Comparison of ENCODE assay signal across 23 cellular contexts in the genomic region with DNA sequence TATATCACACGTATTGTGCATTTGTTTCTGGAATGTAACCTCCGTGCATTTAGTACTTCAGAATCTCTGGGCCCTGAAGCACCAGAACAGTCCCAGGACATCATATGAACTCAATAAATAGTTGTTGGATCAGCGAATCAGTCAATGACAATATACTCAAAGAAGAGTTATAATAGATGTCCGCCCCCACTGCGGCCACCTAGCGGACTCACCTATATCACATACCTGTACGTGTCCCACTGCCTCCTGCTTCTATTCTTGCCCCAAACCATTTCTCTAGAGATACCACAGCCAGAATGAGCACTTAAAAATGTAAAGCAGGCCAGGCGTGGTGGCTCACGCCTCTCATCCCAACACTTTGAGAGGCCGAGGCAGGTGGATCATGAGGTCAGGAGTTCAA.
A peak's percentile ranks its signal among the peaks of the same experiment; 100 is the strongest.
DNase-seq lines count a peak whose midpoint lies in the region; ATAC-seq, FAIRE-seq and TF ChIP-seq lines count a peak whose summit lies in the region.
"Had no signal": no experiment of that assay in that cellular context is flagged by ENCODE, and none has a peak within 500 bp of the region (broad histone marks: within the 10 kb centered on the region; RNA-seq: fewer than 3 reads in every experiment).

No MANE protein-coding gene starts in this region.

- peaks cover 15% of the 10 kb centered on the region for H3K27me3 ChIP-seq in PC-3 (ENCODE audit: low read length)
- H3K27me3 ChIP-seq: adrenal gland, SJCRH30 had no signal

- POLR2A ChIA-PET in A549 (lab: Yijun Ruan, JAX) (no interaction called here), PC-3 (lab: Charles Lee; ENCODE audit: unreplicated experiment) (no interaction called here)

- no TSS peak for BruUV-seq in PC-3 (replicated peaks; lab: Mats Ljungman, UMichigan)

- no peaks in the 10 kb centered on the region for H3K9me2 ChIP-seq in PC-3 (replicated peaks; ENCODE audit: low read length)

- no peaks in the 10 kb centered on the region for H3F3A ChIP-seq in PC-3 (ENCODE audit: low read length, unreplicated experiment)

- CTCF ChIA-PET in A549 (lab: Yijun Ruan, JAX): interaction anchor here (0.6 to 5.1 kb wide), 30 partner anchors 8 to 635 kb away, joined by 3 to 79 read pairs (median 8); partner anchors contain the start of genes ALDH5A1 and DCDC2
- CTCF ChIA-PET in PC-3 (lab: Charles Lee): interaction anchor here (1.1 to 1.4 kb wide), 4 partner anchors 76 to 108 kb away, joined by 5 to 51 read pairs (median 10); no protein-coding TSS in a partner anchor

- H4K20me1 ChIP-seq in PC-3 (ENCODE audit: low read length): no peaks in the 10 kb centered on the region

- no peak for TF ChIP-seq CTCF in A549 (IDR thresholded peaks at IDR 0.05)
- no peak for TF ChIP-seq CTCF in PC-3 (conservative IDR thresholded peaks at IDR 0.05; ENCODE audit: low read depth, low read length)

- no peak for TF ChIP-seq RAD21 in A549 (conservative IDR thresholded peaks at IDR 0.05 in 1 of 2, IDR thresholded peaks at IDR 0.05 in 1 of 2)

- H3K27ac ChIP-seq in A549: peak overlapping the region; percentile 71 to 80; a peak in 5 of 6 replicates
- H3K27ac ChIP-seq in PC-3 (ENCODE audit: low read length): no peak overlapping the region
- H3K27ac ChIP-seq: adrenal gland, heart right ventricle, left ventricle myocardium inferior, SJCRH30, thoracic aorta had no signal

- no peaks in the 10 kb centered on the region for H3K79me2 ChIP-seq in PC-3 (ENCODE audit: low read length)

- H3K4me3 ChIP-seq in A549 (no peak overlapping the region), PC-3 (ENCODE audit: low read length) (no peak overlapping the region)
- H3K4me3 ChIP-seq: adrenal gland, SJCRH30 had no signal

- H3K36me3 ChIP-seq in PC-3 (ENCODE audit: low read depth, low read length): no peaks in the 10 kb centered on the region; the same call in 1 of the 2 replicates
- H3K36me3 ChIP-seq: adrenal gland, heart right ventricle, left ventricle myocardium inferior, SJCRH30, thoracic aorta had no signal

- H3K4me2 ChIP-seq in A549 (peak overlapping the region; percentile 84), PC-3 (ENCODE audit: low read length) (0 out of 2 replicates have a peak overlapping the region, but pooled peaks have one; percentile 73)

- peaks cover 13% of the 10 kb centered on the region for H3K4me1 ChIP-seq in A549
- peaks cover 7% of the 10 kb centered on the region for H3K4me1 ChIP-seq in PC-3 (ENCODE audit: insufficient read depth, low read length)
- H3K4me1 ChIP-seq: SJCRH30 had no signal

- WGBS in A549 (ENCODE audit: missing lambda C conversion rate): 82% methylated on average over 10 of the region's 10 CpGs

- no peak overlapping the region for H3K9ac ChIP-seq in PC-3 (ENCODE audit: low read length)

- TF ChIP-seq POLR2A in A549 (IDR thresholded peaks at IDR 0.05; ENCODE audit: low read length): no peak

- ATAC-seq in A549 (peak in 1 of 2 experiments; percentile 17; a peak in 2 of 6 replicates), GM18867 (IDR thresholded peaks at IDR 0.05; ENCODE audit: unreplicated experiment) (peak; percentile 7), HG03280 (IDR thresholded peaks at IDR 0.05; ENCODE audit: unreplicated experiment) (peak; percentile 6), PC-3 (no peak), GM21390 (IDR thresholded peaks at IDR 0.05; ENCODE audit: unreplicated experiment) (no peak)

- H3K9me3 ChIP-seq in A549 (no peaks in the 10 kb centered on the region), PC-3 (ENCODE audit: low read length) (no peaks in the 10 kb centered on the region)
- H3K9me3 ChIP-seq: adrenal gland, heart right ventricle, left ventricle myocardium inferior, SJCRH30, thoracic aorta had no signal

- no peak overlapping the region for H2AFZ ChIP-seq in PC-3 (ENCODE audit: low read length)

- no peak for TF ChIP-seq EP300 in A549 (IDR thresholded peaks at IDR 0.05)

- DNase-seq in A549 (ENCODE audit: low read depth in 1 of 2, low spot score in 1 of 2) (no peak), PC-3 (no peak), SW 1271 (lab: John Stamatoyannopoulos, UW) (no peak), NCI-H2227 treated with DMSO at 0.1 percent for 48 hours (lab: John Stamatoyannopoulos, UW) (no peak), DMS114 treated with DMSO at 0.1 percent for 48 hours (lab: John Stamatoyannopoulos, UW; ENCODE audit: unreplicated experiment) (no peak)
- DNase-seq: activated CD4-positive, alpha-beta memory T cell treated with anti-CD3 and anti-CD28 coated beads, Interleukin-2, amount 10 ng/mL, durations not matched to agents 7 days and 5 days; activated CD4-positive, CD25-positive, alpha-beta regulatory T cell; activated gamma-delta T cell; activated T-cell treated with anti-CD3 and anti-CD28 coated beads for 4 hours; cortex of kidney; immature natural killer cell; stimulated activated CD4-positive, alpha-beta T cell treated with anti-CD3 and anti-CD28 coated beads, Interleukin-1b, Interleukin-23, amount 100 ng/mL, for 48 hours; stimulated activated naive CD4-positive, alpha-beta T cell had no signal

- intact Hi-C loops in PC-3 (cut with micrococcal nuclease): loop anchor here (5.0 to 10.0 kb wide), 2 partner anchors 241 to 413 kb away; no protein-coding TSS in a partner anchor

- FAIRE-seq in A549 (lab: Jason Lieb, UNC): no peak
- FAIRE-seq: bronchial epithelial cell, GM12891 had no signal

TF ChIP-seq in A549, 52 proteins besides CTCF, POLR2A, EP300 and RAD21 (continues in another document):
- TF ChIP-seq EHF (CRISPR knock-in tag; IDR thresholded peaks at IDR 0.05) (no peak), KDM5A (IDR thresholded peaks at IDR 0.05) (no peak), CBX8 (IDR thresholded peaks at IDR 0.05) (no peak), NFE2L2 (conservative IDR thresholded peaks at IDR 0.05; ENCODE audit: low read length) (no peak), JUN (IDR thresholded peaks at IDR 0.05) (no peak), GATA3 (IDR thresholded peaks at IDR 0.05; ENCODE audit: borderline replicate concordance) (no peak), HEYL (CRISPR knock-in tag; IDR thresholded peaks at IDR 0.05) (no peak), HOXA7 (CRISPR knock-in tag; IDR thresholded peaks at IDR 0.05) (no peak), NPAS2 (CRISPR knock-in tag; IDR thresholded peaks at IDR 0.05; ENCODE audit: borderline replicate concordance) (no peak), EHMT2 (IDR thresholded peaks at IDR 0.05; ENCODE audit: low read depth) (no peak), SREBF2 (IDR thresholded peaks at IDR 0.05) (no peak), RCOR1 (IDR thresholded peaks at IDR 0.05; ENCODE audit: low read depth, low read length) (no peak), REST (IDR thresholded peaks at IDR 0.05) (no peak)
- TF ChIP-seq, protein P1, sequence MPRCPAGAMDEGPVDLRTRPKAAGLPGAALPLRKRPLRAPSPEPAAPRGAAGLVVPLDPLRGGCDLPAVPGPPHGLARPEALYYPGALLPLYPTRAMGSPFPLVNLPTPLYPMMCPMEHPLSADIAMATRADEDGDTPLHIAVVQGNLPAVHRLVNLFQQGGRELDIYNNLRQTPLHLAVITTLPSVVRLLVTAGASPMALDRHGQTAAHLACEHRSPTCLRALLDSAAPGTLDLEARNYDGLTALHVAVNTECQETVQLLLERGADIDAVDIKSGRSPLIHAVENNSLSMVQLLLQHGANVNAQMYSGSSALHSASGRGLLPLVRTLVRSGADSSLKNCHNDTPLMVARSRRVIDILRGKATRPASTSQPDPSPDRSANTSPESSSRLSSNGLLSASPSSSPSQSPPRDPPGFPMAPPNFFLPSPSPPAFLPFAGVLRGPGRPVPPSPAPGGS (IDR thresholded peaks at IDR 0.05): no peak
- TF ChIP-seq, protein P2, sequence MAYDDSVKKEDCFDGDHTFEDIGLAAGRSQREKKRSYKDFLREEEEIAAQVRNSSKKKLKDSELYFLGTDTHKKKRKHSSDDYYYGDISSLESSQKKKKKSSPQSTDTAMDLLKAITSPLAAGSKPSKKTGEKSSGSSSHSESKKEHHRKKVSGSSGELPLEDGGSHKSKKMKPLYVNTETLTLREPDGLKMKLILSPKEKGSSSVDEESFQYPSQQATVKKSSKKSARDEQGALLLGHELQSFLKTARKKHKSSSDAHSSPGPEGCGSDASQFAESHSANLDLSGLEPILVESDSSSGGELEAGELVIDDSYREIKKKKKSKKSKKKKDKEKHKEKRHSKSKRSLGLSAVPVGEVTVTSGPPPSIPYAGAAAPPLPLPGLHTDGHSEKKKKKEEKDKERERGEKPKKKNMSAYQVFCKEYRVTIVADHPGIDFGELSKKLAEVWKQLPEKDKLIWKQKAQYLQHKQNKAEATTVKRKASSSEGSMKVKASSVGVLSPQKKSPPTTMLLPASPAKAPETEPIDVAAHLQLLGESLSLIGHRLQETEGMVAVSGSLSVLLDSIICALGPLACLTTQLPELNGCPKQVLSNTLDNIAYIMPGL (CRISPR knock-in tag; IDR thresholded peaks at IDR 0.05; ENCODE audit: borderline replicate concordance): no peak
- TF ChIP-seq, protein P3, sequence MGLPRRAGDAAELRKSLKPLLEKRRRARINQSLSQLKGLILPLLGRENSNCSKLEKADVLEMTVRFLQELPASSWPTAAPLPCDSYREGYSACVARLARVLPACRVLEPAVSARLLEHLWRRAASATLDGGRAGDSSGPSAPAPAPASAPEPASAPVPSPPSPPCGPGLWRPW (IDR thresholded peaks at IDR 0.05): no peak

Comparison
In these comparisons a context has a peak if more than half of its experiments do, and no peak if none do; other contexts are left out.
1. ATAC-seq: peak in GM18867 (single experiment) and HG03280 (single experiment); none in PC-3 (single experiment) and GM21390 (single experiment).